1 cellular context compared by ENCODE assay signal in the genomic region with DNA sequence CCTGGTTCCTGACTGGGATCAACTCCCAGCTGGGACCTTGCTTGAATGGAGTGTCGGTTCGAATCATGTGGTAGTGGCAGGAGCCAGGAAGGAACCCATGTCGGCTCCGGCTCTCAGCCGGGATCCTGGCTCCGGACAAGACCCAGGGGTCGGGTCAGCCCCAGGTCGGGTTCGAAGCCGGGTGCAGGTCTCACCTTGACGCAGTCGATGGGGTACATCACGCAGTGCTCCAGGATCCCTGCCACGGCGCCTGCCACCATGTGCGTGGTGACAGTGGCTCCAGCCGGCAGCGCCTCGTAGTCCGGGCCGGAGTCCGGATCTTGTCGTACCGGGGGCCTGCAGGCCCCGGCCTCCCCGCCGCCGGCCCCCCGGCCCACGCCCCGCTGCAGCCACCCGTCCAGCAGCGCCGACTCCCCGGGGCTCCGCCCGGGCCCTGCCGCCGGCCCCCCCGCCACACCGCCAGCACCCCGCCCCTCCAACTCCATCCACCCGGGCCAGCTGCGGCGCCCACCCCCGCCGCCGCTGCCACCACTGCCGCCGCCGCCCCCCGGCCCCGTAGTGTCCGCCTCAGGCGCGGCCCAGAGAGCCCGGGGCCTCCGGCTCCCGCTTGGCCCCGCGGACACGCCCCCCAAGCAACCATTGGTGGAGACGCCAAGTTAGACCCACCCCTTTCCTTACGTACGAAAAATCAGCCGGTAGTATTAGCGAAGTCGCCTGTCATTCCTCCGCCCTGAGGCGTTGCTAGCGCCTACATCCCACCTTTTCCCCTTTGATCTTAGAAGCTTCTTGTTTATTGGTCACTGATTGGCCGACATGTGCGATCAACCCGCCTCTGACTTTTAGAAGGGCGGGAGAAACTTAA.
TF ChIP-seq lines count a peak whose summit lies in the region.

A gene with protein sequence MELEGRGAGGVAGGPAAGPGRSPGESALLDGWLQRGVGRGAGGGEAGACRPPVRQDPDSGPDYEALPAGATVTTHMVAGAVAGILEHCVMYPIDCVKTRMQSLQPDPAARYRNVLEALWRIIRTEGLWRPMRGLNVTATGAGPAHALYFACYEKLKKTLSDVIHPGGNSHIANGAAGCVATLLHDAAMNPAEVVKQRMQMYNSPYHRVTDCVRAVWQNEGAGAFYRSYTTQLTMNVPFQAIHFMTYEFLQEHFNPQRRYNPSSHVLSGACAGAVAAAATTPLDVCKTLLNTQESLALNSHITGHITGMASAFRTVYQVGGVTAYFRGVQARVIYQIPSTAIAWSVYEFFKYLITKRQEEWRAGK (minus strand): TSS at position 589 of the 862 bp plus-strand sequence. CDS start 104 bp downstream, at position 485.

TF ChIP-seq in HepG2, 621 proteins besides CTCF, POLR2A, EP300 and RAD21 (continued from another document and continues in another):
- TF ChIP-seq THAP9 (CRISPR knock-in tag; IDR thresholded peaks at IDR 0.05; ENCODE audit: borderline replicate concordance) (no peak), CEBPB (IDR thresholded peaks at IDR 0.05; ENCODE audit: borderline replicate concordance, low read depth, low read length) (no peak), ZNF414 (CRISPR knock-in tag; IDR thresholded peaks at IDR 0.05) (0 out of 2 replicates have a peak, but pooled peaks have one; percentile 1), PLSCR1 (CRISPR knock-in tag; IDR thresholded peaks at IDR 0.05; ENCODE audit: borderline replicate concordance) (no peak), ZNF253 (CRISPR knock-in tag; IDR thresholded peaks at IDR 0.05; ENCODE audit: borderline replicate concordance) (no peak), ETV6 (CRISPR knock-in tag; conservative IDR thresholded peaks at IDR 0.05) (no peak), MED8 (CRISPR knock-in tag; IDR thresholded peaks at IDR 0.05; ENCODE audit: insufficient replicate concordance) (no peak), SNRNP70 (IDR thresholded peaks at IDR 0.05; ENCODE audit: low read depth, low read length) (no peak), HNRNPLL (IDR thresholded peaks at IDR 0.05; ENCODE audit: low read depth, low read length, poor library complexity, severe bottlenecking) (peak; percentile 5), ZSCAN9 (CRISPR knock-in tag; IDR thresholded peaks at IDR 0.05; ENCODE audit: borderline replicate concordance) (no peak; the same call in 1 of the 2 replicates), PRMT3 (CRISPR knock-in tag; IDR thresholded peaks at IDR 0.05; ENCODE audit: borderline replicate concordance, low read depth) (no peak), ATF2 (CRISPR knock-in tag; IDR thresholded peaks at IDR 0.05) (no peak), ZNF552 (CRISPR knock-in tag; IDR thresholded peaks at IDR 0.05; ENCODE audit: borderline replicate concordance) (no peak), MED13 (CRISPR knock-in tag; IDR thresholded peaks at IDR 0.05) (no peak), ZSCAN20 (CRISPR knock-in tag; IDR thresholded peaks at IDR 0.05; ENCODE audit: borderline replicate concordance) (no peak), SMAD3 (CRISPR knock-in tag; IDR thresholded peaks at IDR 0.05) (no peak), ZNF607 (CRISPR knock-in tag; IDR thresholded peaks at IDR 0.05; ENCODE audit: borderline replicate concordance) (no peak), ZNF224 (CRISPR knock-in tag; IDR thresholded peaks at IDR 0.05) (no peak), ZNF205 (CRISPR knock-in tag; IDR thresholded peaks at IDR 0.05) (no peak), ZNF124 (CRISPR knock-in tag; IDR thresholded peaks at IDR 0.05) (no peak), ZNF816 (CRISPR knock-in tag; IDR thresholded peaks at IDR 0.05; ENCODE audit: borderline replicate concordance) (no peak), SIX1 (CRISPR knock-in tag; IDR thresholded peaks at IDR 0.05; ENCODE audit: borderline replicate concordance) (no peak), FOXO1 (CRISPR knock-in tag; IDR thresholded peaks at IDR 0.05) (no peak; the same call in 1 of the 2 replicates), HOXA7 (CRISPR knock-in tag; IDR thresholded peaks at IDR 0.05) (no peak), NCOR1 (IDR thresholded peaks at IDR 0.05; ENCODE audit: borderline replicate concordance, low read length) (peak; percentile 49; the same call in 1 of the 2 replicates), ATAD3A (CRISPR knock-in tag; IDR thresholded peaks at IDR 0.05) (no peak), NFYC (CRISPR knock-in tag; IDR thresholded peaks at IDR 0.05) (peak; percentile 93), TSC22D2 (CRISPR knock-in tag; IDR thresholded peaks at IDR 0.05; ENCODE audit: borderline replicate concordance) (no peak), NFYB (CRISPR knock-in tag; IDR thresholded peaks at IDR 0.05) (peak; percentile 92), ZNF549 (CRISPR knock-in tag; IDR thresholded peaks at IDR 0.05) (no peak), IKZF1 (IDR thresholded peaks at IDR 0.05) (no peak), ATM (IDR thresholded peaks at IDR 0.05; ENCODE audit: borderline replicate concordance) (no peak), ZZZ3 (CRISPR knock-in tag; IDR thresholded peaks at IDR 0.05; ENCODE audit: borderline replicate concordance) (no peak), TCF12 (IDR thresholded peaks at IDR 0.05) (no peak), TCF12 (CRISPR knock-in tag; IDR thresholded peaks at IDR 0.05) (no peak), ZNF296 (CRISPR knock-in tag; conservative IDR thresholded peaks at IDR 0.05) (no peak), RXRB (CRISPR knock-in tag; IDR thresholded peaks at IDR 0.05; ENCODE audit: borderline replicate concordance) (no peak), AGO1 (IDR thresholded peaks at IDR 0.05; ENCODE audit: low read depth, low read length, poor library complexity, severe bottlenecking) (no peak), HOXA5 (CRISPR knock-in tag; IDR thresholded peaks at IDR 0.05) (no peak), ZNF891 (CRISPR knock-in tag; IDR thresholded peaks at IDR 0.05) (no peak)
- TF ChIP-seq, protein P1, sequence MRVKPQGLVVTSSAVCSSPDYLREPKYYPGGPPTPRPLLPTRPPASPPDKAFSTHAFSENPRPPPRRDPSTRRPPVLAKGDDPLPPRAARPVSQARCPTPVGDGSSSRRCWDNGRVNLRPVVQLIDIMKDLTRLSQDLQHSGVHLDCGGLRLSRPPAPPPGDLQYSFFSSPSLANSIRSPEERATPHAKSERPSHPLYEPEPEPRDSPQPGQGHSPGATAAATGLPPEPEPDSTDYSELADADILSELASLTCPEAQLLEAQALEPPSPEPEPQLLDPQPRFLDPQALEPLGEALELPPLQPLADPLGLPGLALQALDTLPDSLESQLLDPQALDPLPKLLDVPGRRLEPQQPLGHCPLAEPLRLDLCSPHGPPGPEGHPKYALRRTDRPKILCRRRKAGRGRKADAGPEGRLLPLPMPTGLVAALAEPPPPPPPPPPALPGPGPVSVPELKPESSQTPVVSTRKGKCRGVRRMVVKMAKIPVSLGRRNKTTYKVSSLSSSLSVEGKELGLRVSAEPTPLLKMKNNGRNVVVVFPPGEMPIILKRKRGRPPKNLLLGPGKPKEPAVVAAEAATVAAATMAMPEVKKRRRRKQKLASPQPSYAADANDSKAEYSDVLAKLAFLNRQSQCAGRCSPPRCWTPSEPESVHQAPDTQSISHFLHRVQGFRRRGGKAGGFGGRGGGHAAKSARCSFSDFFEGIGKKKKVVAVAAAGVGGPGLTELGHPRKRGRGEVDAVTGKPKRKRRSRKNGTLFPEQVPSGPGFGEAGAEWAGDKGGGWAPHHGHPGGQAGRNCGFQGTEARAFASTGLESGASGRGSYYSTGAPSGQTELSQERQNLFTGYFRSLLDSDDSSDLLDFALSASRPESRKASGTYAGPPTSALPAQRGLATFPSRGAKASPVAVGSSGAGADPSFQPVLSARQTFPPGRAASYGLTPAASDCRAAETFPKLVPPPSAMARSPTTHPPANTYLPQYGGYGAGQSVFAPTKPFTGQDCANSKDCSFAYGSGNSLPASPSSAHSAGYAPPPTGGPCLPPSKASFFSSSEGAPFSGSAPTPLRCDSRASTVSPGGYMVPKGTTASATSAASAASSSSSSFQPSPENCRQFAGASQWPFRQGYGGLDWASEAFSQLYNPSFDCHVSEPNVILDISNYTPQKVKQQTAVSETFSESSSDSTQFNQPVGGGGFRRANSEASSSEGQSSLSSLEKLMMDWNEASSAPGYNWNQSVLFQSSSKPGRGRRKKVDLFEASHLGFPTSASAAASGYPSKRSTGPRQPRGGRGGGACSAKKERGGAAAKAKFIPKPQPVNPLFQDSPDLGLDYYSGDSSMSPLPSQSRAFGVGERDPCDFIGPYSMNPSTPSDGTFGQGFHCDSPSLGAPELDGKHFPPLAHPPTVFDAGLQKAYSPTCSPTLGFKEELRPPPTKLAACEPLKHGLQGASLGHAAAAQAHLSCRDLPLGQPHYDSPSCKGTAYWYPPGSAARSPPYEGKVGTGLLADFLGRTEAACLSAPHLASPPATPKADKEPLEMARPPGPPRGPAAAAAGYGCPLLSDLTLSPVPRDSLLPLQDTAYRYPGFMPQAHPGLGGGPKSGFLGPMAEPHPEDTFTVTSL (CRISPR knock-in tag; IDR thresholded peaks at IDR 0.05; ENCODE audit: borderline replicate concordance), result no peak
- TF ChIP-seq, protein P2, sequence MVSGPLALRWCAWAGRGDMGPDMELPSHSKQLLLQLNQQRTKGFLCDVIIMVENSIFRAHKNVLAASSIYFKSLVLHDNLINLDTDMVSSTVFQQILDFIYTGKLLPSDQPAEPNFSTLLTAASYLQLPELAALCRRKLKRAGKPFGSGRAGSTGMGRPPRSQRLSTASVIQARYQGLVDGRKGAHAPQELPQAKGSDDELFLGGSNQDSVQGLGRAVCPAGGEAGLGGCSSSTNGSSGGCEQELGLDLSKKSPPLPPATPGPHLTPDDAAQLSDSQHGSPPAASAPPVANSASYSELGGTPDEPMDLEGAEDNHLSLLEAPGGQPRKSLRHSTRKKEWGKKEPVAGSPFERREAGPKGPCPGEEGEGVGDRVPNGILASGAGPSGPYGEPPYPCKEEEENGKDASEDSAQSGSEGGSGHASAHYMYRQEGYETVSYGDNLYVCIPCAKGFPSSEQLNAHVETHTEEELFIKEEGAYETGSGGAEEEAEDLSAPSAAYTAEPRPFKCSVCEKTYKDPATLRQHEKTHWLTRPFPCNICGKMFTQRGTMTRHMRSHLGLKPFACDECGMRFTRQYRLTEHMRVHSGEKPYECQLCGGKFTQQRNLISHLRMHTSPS (CRISPR knock-in tag; IDR thresholded peaks at IDR 0.05; ENCODE audit: low read depth), result no peak
- TF ChIP-seq, protein P3, sequence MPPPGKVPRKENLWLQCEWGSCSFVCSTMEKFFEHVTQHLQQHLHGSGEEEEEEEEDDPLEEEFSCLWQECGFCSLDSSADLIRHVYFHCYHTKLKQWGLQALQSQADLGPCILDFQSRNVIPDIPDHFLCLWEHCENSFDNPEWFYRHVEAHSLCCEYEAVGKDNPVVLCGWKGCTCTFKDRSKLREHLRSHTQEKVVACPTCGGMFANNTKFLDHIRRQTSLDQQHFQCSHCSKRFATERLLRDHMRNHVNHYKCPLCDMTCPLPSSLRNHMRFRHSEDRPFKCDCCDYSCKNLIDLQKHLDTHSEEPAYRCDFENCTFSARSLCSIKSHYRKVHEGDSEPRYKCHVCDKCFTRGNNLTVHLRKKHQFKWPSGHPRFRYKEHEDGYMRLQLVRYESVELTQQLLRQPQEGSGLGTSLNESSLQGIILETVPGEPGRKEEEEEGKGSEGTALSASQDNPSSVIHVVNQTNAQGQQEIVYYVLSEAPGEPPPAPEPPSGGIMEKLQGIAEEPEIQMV (CRISPR knock-in tag; IDR thresholded peaks at IDR 0.05; ENCODE audit: low read depth), result no peak
- TF ChIP-seq, protein P4, sequence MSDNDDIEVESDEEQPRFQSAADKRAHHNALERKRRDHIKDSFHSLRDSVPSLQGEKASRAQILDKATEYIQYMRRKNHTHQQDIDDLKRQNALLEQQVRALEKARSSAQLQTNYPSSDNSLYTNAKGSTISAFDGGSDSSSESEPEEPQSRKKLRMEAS (IDR thresholded peaks at IDR 0.05), result 0 out of 2 replicates have a peak, but pooled peaks have one; percentile 18
